Comparison of ENCODE assay signal across 8 cellular contexts in genomic region chr22:49983148-49984042, GRCh38. TPM values are rescaled to one million over a fixed set of nuclear protein-coding genes. Genes with fewer than 3 reads are reported as not detected.
DNase-seq lines count a peak whose midpoint lies in the region; ATAC-seq, FAIRE-seq and TF ChIP-seq lines count a peak whose summit lies in the region.

No MANE protein-coding gene starts in this region.

- ATAC-seq in left colon = peak; percentile 38
- no peak for ATAC-seq in GM21723 (IDR thresholded peaks at IDR 0.05; ENCODE audit: unreplicated experiment)
- ATAC-seq in GM18868 (IDR thresholded peaks at IDR 0.05; ENCODE audit: unreplicated experiment) = no peak

- H3K27me3 ChIP-seq in ascending aorta (peaks cover 11% of the 10 kb centered on the region), transverse colon (peaks cover 55% of the 10 kb centered on the region)

- H3K4me3 ChIP-seq in ascending aorta (peak overlapping the region; percentile 24), transverse colon (peak overlapping the region in 2 of 4 donors; percentile 11 to 33)

- peaks cover 0 to 13% of the 10 kb centered on the region in 2 donors for H3K9me3 ChIP-seq in ascending aorta
- peaks cover 11 to 19% of the 10 kb centered on the region in 2 donors for H3K9me3 ChIP-seq in transverse colon

- WGBS in transverse colon (ENCODE audit: low coverage in 1 of 2), 2 donors = 36% methylated on average over 35 of the region's 90 CpGs; no CpG with 5 or more reads in 1 of the 2 donors

- in situ Hi-C loops in transverse colon (cut with MboI; ENCODE audit: low pct_ligation_motif_present in 1 of 4, low pct_unique_long_range_greater_than_20kb in 1 of 4, low sequenced_read_pairs in 3 of 4) = loop anchor here in 1 of 4 donors (10.0 kb wide), 1 partner anchor 49 kb away; no protein-coding TSS in a partner anchor

- DNase-seq in activated effector memory CD4-positive, alpha-beta T cell treated with anti-CD3 and anti-CD28 coated beads, Interleukin-2, amount 50 U/mL, for 16 hours = peak; percentile 81
- no peak for DNase-seq in activated effector memory CD4-positive, alpha-beta T cell treated with Interleukin-2 at 50 U/mL for 16 hours
- DNase-seq in ascending aorta (ENCODE audit: low spot score in 2 of 2) = peak in 1 of 2 donors; percentile 53
- DNase-seq in left colon = no peak
- no peak for DNase-seq in transverse colon
- DNase-seq in H54 (ENCODE audit: insufficient read length, low spot score) = no peak

- H3K4me1 ChIP-seq in ascending aorta (no peaks in the 10 kb centered on the region), transverse colon (peaks cover 0 to 10% (median 7%) of the 10 kb centered on the region in 4 donors)

- H3K36me3 ChIP-seq in ascending aorta (no peaks in the 10 kb centered on the region), transverse colon (no peaks in the 10 kb centered on the region)

- TF ChIP-seq CTCF in ascending aorta (IDR thresholded peaks at IDR 0.05) (peak in 1 of 3 experiments; percentile 12), transverse colon (IDR thresholded peaks at IDR 0.05) (peak in 3 of 5 experiments; percentile 33 to 42 (median 42))

- H3K27ac ChIP-seq in ascending aorta (no peak overlapping the region), transverse colon (no peak overlapping the region)

- FAIRE-seq in H54 (lab: Jason Lieb, UNC) = no peak

- TF ChIP-seq POLR2A in transverse colon (IDR thresholded peaks at IDR 0.05) (no peak), H54 (IDR thresholded peaks at IDR 0.05; ENCODE audit: low read depth, low read length) (no peak)

- intact Hi-C loops in ascending aorta (cut with DNase I) = no loop called here
- intact Hi-C loops in left colon (cut with DNase I, micrococcal nuclease) = loop anchor here in 1 of 2 donors (10.0 kb wide), 1 partner anchor 59 kb away; no protein-coding TSS in a partner anchor
- intact Hi-C loops in transverse colon (cut with DNase I; ENCODE audit: low total_unique reads) = no loop called here

- no peak for TF ChIP-seq EP300 in transverse colon (IDR thresholded peaks at IDR 0.05; ENCODE audit: low read depth)

RNA-seq across cellular contexts. Expression of gene PIM3, which starts 22.8 kb away (rescaled TPM):
- 269 TPM for total RNA-seq in ascending aorta
- total RNA-seq in left colon = 100 to 1,000 TPM in 1 of 2 donors, 10 to 100 TPM in 1; 45.6 to 201 TPM
- 100 to 1,000 TPM; 115 to 290 (median 147) TPM for total RNA-seq in transverse colon

RNA-seq across cellular contexts. Expression of gene IL17REL, which starts 29.2 kb away (rescaled TPM):
- not detected for total RNA-seq in ascending aorta
- total RNA-seq in left colon = under 1 TPM; 0.17 to 0.31 TPM
- 1 to 10 TPM in 2 of 4 donors, under 1 TPM in 2; 0.32 to 2.2 (median 1.3) TPM for total RNA-seq in transverse colon
